In the genomic region with DNA sequence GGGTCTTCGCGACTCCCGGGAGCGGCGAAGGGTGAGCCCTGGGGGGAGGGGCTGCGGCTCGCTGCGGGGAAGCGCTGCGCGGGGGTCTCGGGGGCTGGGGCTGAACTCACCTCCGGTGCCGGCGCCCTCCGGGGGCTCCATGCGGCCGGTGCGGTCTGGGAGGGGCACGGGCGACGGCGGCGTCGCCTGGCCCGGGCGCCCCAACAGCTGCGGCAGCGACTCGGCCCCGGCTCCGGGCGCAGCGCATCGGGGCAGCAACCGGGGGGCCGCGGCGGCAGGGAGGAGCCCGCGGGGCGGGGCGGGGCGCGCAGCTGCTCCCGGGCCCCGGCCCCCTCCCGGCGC, we compare ENCODE assay signal across 8 cellular contexts. TPM values are rescaled to one million over a fixed set of nuclear protein-coding genes. Genes with fewer than 3 reads are reported as not detected.
DNase-seq lines count a peak whose midpoint lies in the region; ATAC-seq and TF ChIP-seq lines count a peak whose summit lies in the region.

A gene with protein sequence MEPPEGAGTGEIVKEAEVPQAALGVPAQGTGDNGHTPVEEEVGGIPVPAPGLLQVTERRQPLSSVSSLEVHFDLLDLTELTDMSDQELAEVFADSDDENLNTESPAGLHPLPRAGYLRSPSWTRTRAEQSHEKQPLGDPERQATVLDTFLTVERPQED (minus strand): TSS at position 256 of the 342 bp plus-strand sequence. CDS start 115 bp downstream, at position 141.

- H3K36me3 Mint-ChIP-seq in T-cell = no peaks in the 10 kb centered on the region

- peaks cover 15 to 27% (median 20%) of the 10 kb centered on the region in 3 donors for H3K4me1 Mint-ChIP-seq in T-cell

- TF ChIP-seq CTCF in GM12865 (IDR thresholded peaks at IDR 0.05; ENCODE audit: insufficient read depth, low read depth, low read length, missing control alignments) (no peak), fibroblast of villous mesenchyme (IDR thresholded peaks at IDR 0.05; ENCODE audit: insufficient read depth, low read depth, low read length) (no peak)

- peak within 1 kb of the TSS; percentile 51 for H3K4me3 ChIP-seq in GM12865 (ENCODE audit: low read depth, low read length)
- peak within 1 kb of the TSS; percentile 62 for H3K4me3 ChIP-seq in fibroblast of villous mesenchyme (ENCODE audit: low read depth, low read length)
- peak within 1 kb of the TSS; percentile 54 for H3K4me3 ChIP-seq in rectal smooth muscle tissue (ENCODE audit: low read length)

- H3K27ac Mint-ChIP-seq in T-cell = peak within 1 kb of the TSS in 1 of 2 donors; percentile 22

- POLR2A ChIA-PET in T-cell (lab: Charles Lee) = no interaction called here

- H3K27ac ChIP-seq in rectal smooth muscle tissue (ENCODE audit: low read depth, low read length) = no peak within 1 kb of the TSS

- DNase-seq in GM12865 (ENCODE audit: low read depth) = no peak
- peak in 1 of 34 experiments; percentile 35 for DNase-seq in T-cell
- DNase-seq in fibroblast of villous mesenchyme (ENCODE audit: low read depth) = no peak
- no peak for DNase-seq in NCI-H446 (lab: John Stamatoyannopoulos, UW)
- no peak for DNase-seq in retina
- no peak for DNase-seq in NCI-H524 (lab: John Stamatoyannopoulos, UW)

- CTCF ChIA-PET in T-cell (lab: Charles Lee) = interaction anchor here in 1 of 2 donors (0.6 kb wide), 1 partner anchor 18 kb away, joined by 4 read pairs; no protein-coding TSS in a partner anchor

- H3K27me3 Mint-ChIP-seq in T-cell = peaks cover 0 to 7% of the 10 kb centered on the region in 2 donors

- no peak within 1 kb of the TSS for H3K9ac ChIP-seq in rectal smooth muscle tissue (ENCODE audit: low read length)

- H3K36me3 ChIP-seq in rectal smooth muscle tissue (ENCODE audit: control insufficient read depth, insufficient read depth, low read length) = no peaks in the 10 kb centered on the region

- peaks cover 4% of the 10 kb centered on the region for H3K4me1 ChIP-seq in rectal smooth muscle tissue (ENCODE audit: control insufficient read depth, insufficient read depth, low read length)

- peak within 1 kb of the TSS; percentile 73 to 79 (median 77) for H3K4me3 Mint-ChIP-seq in T-cell

- H3K9me3 Mint-ChIP-seq in T-cell = no peaks in the 10 kb centered on the region

- H3K27me3 ChIP-seq in rectal smooth muscle tissue (ENCODE audit: control insufficient read depth, insufficient read depth, low read length) = no peaks in the 10 kb centered on the region

- ATAC-seq in T-cell (replicated peaks in 1 of 4) (no peak), HG02763 (IDR thresholded peaks at IDR 0.05; ENCODE audit: unreplicated experiment) (no peak)

RNA-seq across cellular contexts. Expression of the gene that starts here (rescaled TPM):
- total RNA-seq in T-cell (1 to 10 TPM in 2 of 5 donors, under 1 TPM in 3; 0.70 to 3.6 (median 0.88) TPM), fibroblast of villous mesenchyme (0.64 and 0.86 TPM in 2 replicates)
